Comparison of ENCODE assay signal across 8 cellular contexts in genomic region chrX:106862972-106863688, GRCh38. TPM values are rescaled to one million over a fixed set of nuclear protein-coding genes. Genes with fewer than 3 reads are reported as not detected.
DNase-seq lines count a peak whose midpoint lies in the region; ATAC-seq and TF ChIP-seq lines count a peak whose summit lies in the region.

No MANE protein-coding gene starts in this region.

- H3K36me3 ChIP-seq in cardiac muscle cell (no peaks in the 10 kb centered on the region), heart left ventricle (peaks cover 0 to 5% (median 0%) of the 10 kb centered on the region in 9 donors), WERI-Rb-1 (no peaks in the 10 kb centered on the region), kidney epithelial cell (ENCODE audit: control insufficient read depth, insufficient read depth, low read length) (no peaks in the 10 kb centered on the region), MG63 (no peaks in the 10 kb centered on the region)

- 50 to 69% (median 60%) methylated on average over 10 to 13 of the region's 13 CpGs for WGBS in heart left ventricle, 4 donors

- H3K4me3 ChIP-seq in cardiac muscle cell (no peak overlapping the region), heart left ventricle (no peak overlapping the region), WERI-Rb-1 (ENCODE audit: low read depth, low read length) (no peak overlapping the region), kidney epithelial cell (ENCODE audit: low read depth, low read length) (no peak overlapping the region), MG63 (no peak overlapping the region)

- H3K4me1 ChIP-seq in cardiac muscle cell (ENCODE audit: low read depth) (peaks cover 5% of the 10 kb centered on the region), heart left ventricle (no peaks in the 10 kb centered on the region)

- TF ChIP-seq CTCF in cardiac muscle cell (IDR thresholded peaks at IDR 0.05; ENCODE audit: low read depth, low read length), result peak; percentile 41
- peak in 1 of 12 donors; percentile 42 for TF ChIP-seq CTCF in heart left ventricle (IDR thresholded peaks at IDR 0.05)
- TF ChIP-seq CTCF in WERI-Rb-1 (IDR thresholded peaks at IDR 0.05; ENCODE audit: low read depth, low read length), result peak; percentile 83
- peak; percentile 48 for TF ChIP-seq CTCF in kidney epithelial cell (IDR thresholded peaks at IDR 0.05; ENCODE audit: insufficient read depth, low read length, poor library complexity, severe bottlenecking)

- no peak overlapping the region for H3K27ac ChIP-seq in cardiac muscle cell
- no peak overlapping the region for H3K27ac ChIP-seq in heart left ventricle
- H3K27ac ChIP-seq in WERI-Rb-1, result no peak overlapping the region

- H3K9me3 ChIP-seq in cardiac muscle cell (ENCODE audit: low read depth) (no peaks in the 10 kb centered on the region), heart left ventricle (peaks cover 0 to 16% (median 0%) of the 10 kb centered on the region in 12 donors), WERI-Rb-1 (ENCODE audit: severe bottlenecking) (no peaks in the 10 kb centered on the region), MG63 (no peaks in the 10 kb centered on the region)

- no peak for TF ChIP-seq POLR2A in heart left ventricle (IDR thresholded peaks at IDR 0.05)

- intact Hi-C loops in heart left ventricle (cut with DNase I), result no loop called here

- ATAC-seq in heart left ventricle (no peak), HG02943 (IDR thresholded peaks at IDR 0.05; ENCODE audit: low read depth, unreplicated experiment) (peak; percentile 74)

- DNase-seq in cardiac muscle cell (ENCODE audit: low read depth in 1 of 2, low spot score in 1 of 2) (peak; percentile 5 to 33), heart left ventricle (no peak), WERI-Rb-1 (peak; percentile 37), kidney epithelial cell (ENCODE audit: low read depth) (no peak), MG63 (no peak), NCI-H1930 (lab: John Stamatoyannopoulos, UW) (no peak), HCEC 1CT (no peak)

- no peaks in the 10 kb centered on the region for H3K27me3 ChIP-seq in cardiac muscle cell
- H3K27me3 ChIP-seq in heart left ventricle, result peaks cover 0 to 15% (median 0%) of the 10 kb centered on the region in 9 donors
- H3K27me3 ChIP-seq in WERI-Rb-1 (ENCODE audit: insufficient read depth, low read depth, severe bottlenecking), result peaks cover 50% of the 10 kb centered on the region
- H3K27me3 ChIP-seq in kidney epithelial cell (ENCODE audit: control insufficient read depth, insufficient read depth, low read length), result no peaks in the 10 kb centered on the region
- H3K27me3 ChIP-seq in MG63, result no peaks in the 10 kb centered on the region

RNA-seq across cellular contexts. Expression of gene RIPPLY1, which starts 40.0 kb away (rescaled TPM):
- total RNA-seq in cardiac muscle cell (0.21 TPM in 1 of 2 replicates, not detected in the other), heart left ventricle (not detected), kidney epithelial cell (not detected in 2 replicates)
- polyA plus RNA-seq in cardiac muscle cell (0.55 TPM in 1 of 2 replicates, not detected in the other), heart left ventricle (under 1 TPM in 1 of 2 donors, not detected in 1; 0.10 TPM)
- 2.4 TPM in 1 of 2 replicates, not detected in the other for total RNA-seq in MG63 (2014; rRNA removed; shearing (Covaris generic); ENCODE audit: low replicate concordance)

RNA-seq across cellular contexts. Expression of gene CLDN2, which starts 57.1 kb away (rescaled TPM):
- total RNA-seq in cardiac muscle cell (0.09 and 0.18 TPM in 2 replicates), heart left ventricle (not detected), kidney epithelial cell (0.13 TPM in 1 of 2 replicates, not detected in the other)
- polyA plus RNA-seq in cardiac muscle cell (0.24 and 0.66 TPM in 2 replicates), heart left ventricle (not detected)
- not detected in 2 replicates for total RNA-seq in MG63 (2014; rRNA removed; shearing (Covaris generic); ENCODE audit: low replicate concordance)

Comparison
In these comparisons a context has a peak if more than half of its experiments do, and no peak if none do; other contexts are left out.
1. DNase-seq: peak in cardiac muscle cell (2 of 2) and WERI-Rb-1 (single experiment); none in heart left ventricle (0 of 5), kidney epithelial cell (single experiment), MG63 (single experiment), NCI-H1930 (0 of 2) and HCEC 1CT (single experiment).